ENCODE assay signal across 21 cellular contexts in genomic region chr3:114176890-114177289, GRCh38. TPM values are rescaled to one million over a fixed set of nuclear protein-coding genes. Genes with fewer than 3 reads are reported as not detected.
DNase-seq lines count a peak whose midpoint lies in the region; ATAC-seq and TF ChIP-seq lines count a peak whose summit lies in the region.
"Had no signal": no experiment of that assay in that cellular context is flagged by ENCODE, and none has a peak within 500 bp of the region (broad histone marks: within the 10 kb centered on the region; RNA-seq: fewer than 3 reads in every experiment).

No MANE protein-coding gene starts in this region.

- DNase-seq in activated T-cell treated with anti-CD3 and anti-CD28 coated beads, Interleukin-2, amount 50 U/mL, for 72 hours, result no peak
- DNase-seq in activated T-cell treated with anti-CD3 and anti-CD28 coated beads, Interleukin-2, amount 50 U/mL, for 4 hours, result no peak
- DNase-seq in osteoblast (ENCODE audit: insufficient read length, low spot score, missing footprints), result no peak
- no peak for DNase-seq in activated naive CD4-positive, alpha-beta T cell treated with anti-CD3 and anti-CD28 coated beads, Interleukin-2, amount 50 U/mL, for 72 hours (ENCODE audit: low spot score in 2 of 2)
- DNase-seq: 8988T; C1 segment of cervical spinal cord; Calu3; CD4-positive, alpha-beta memory T cell; COR-L47; DMS53; DMS79 treated with DMSO at 0.1 percent for 48 hours; GF-D8; GOT3; H7 had no signal

- H3K4me2 ChIP-seq in osteoblast (ENCODE audit: insufficient read depth, low read length), result no peak overlapping the region
- H3K4me2 ChIP-seq: A549 had no signal

- peak; percentile 46 to 74 for ATAC-seq in activated T-cell treated with anti-CD3 and anti-CD28 coated beads, Interleukin-2, amount 50 U/mL, for 72 hours (replicated peaks in 1 of 2)
- no peak for ATAC-seq in activated T-cell treated with anti-CD3 and anti-CD28 coated beads, Interleukin-2, amount 50 U/mL, for 4 hours
- ATAC-seq in activated T-helper 17 cell treated with anti-CD3 and anti-CD28 coated beads, Interleukin-2, amount 50 U/mL, for 72 hours (replicated peaks), result peak; percentile 29
- ATAC-seq in HG02973 (IDR thresholded peaks at IDR 0.05; ENCODE audit: unreplicated experiment), result no peak
- ATAC-seq in activated naive CD4-positive, alpha-beta T cell treated with anti-CD3 and anti-CD28 coated beads, Interleukin-2, amount 50 U/mL, for 72 hours, result no peak
- ATAC-seq: A549, HCT116 had no signal

- no peak overlapping the region for H3K4me3 Mint-ChIP-seq in activated T-cell treated with anti-CD3 and anti-CD28 coated beads, Interleukin-2, amount 50 U/mL, for 72 hours
- H3K4me3 Mint-ChIP-seq in activated T-cell treated with anti-CD3 and anti-CD28 coated beads, Interleukin-2, amount 50 U/mL, for 4 hours, result no peak overlapping the region
- H3K4me3 Mint-ChIP-seq in activated T-helper 17 cell treated with anti-CD3 and anti-CD28 coated beads, Interleukin-2, amount 50 U/mL, for 72 hours, result no peak overlapping the region
- H3K4me3 Mint-ChIP-seq: CD4-positive, alpha-beta memory T cell had no signal

- H3K36me3 ChIP-seq in iPS-20b (ENCODE audit: insufficient read depth, low read depth, low read length) (no peaks in the 10 kb centered on the region), osteoblast (ENCODE audit: insufficient read depth, low read length) (no peaks in the 10 kb centered on the region)

- H3K27ac Mint-ChIP-seq in activated T-cell treated with anti-CD3 and anti-CD28 coated beads, Interleukin-2, amount 50 U/mL, for 72 hours, result no peak overlapping the region
- H3K27ac Mint-ChIP-seq in activated T-helper 17 cell treated with anti-CD3 and anti-CD28 coated beads, Interleukin-2, amount 50 U/mL, for 72 hours, result no peak overlapping the region
- no peak overlapping the region for H3K27ac Mint-ChIP-seq in activated naive CD4-positive, alpha-beta T cell treated with anti-CD3 and anti-CD28 coated beads, Interleukin-2, amount 50 U/mL, for 72 hours
- H3K27ac Mint-ChIP-seq: CD4-positive, alpha-beta memory T cell had no signal

- H3K4me1 Mint-ChIP-seq in activated T-cell treated with anti-CD3 and anti-CD28 coated beads, Interleukin-2, amount 50 U/mL, for 72 hours (ENCODE audit: low read depth), result peaks cover 4% of the 10 kb centered on the region
- peaks cover 3% of the 10 kb centered on the region for H3K4me1 Mint-ChIP-seq in activated T-cell treated with anti-CD3 and anti-CD28 coated beads, Interleukin-2, amount 50 U/mL, for 4 hours (ENCODE audit: low read depth)
- H3K4me1 Mint-ChIP-seq in activated T-helper 17 cell treated with anti-CD3 and anti-CD28 coated beads, Interleukin-2, amount 50 U/mL, for 72 hours, result no peaks in the 10 kb centered on the region

- H3K79me2 ChIP-seq in osteoblast (ENCODE audit: insufficient read depth, low read length), result no peaks in the 10 kb centered on the region

- H3K9ac ChIP-seq in iPS-20b (ENCODE audit: low read depth, low read length), result no peak overlapping the region

- no peaks in the 10 kb centered on the region for H3K27me3 ChIP-seq in iPS-20b (ENCODE audit: insufficient read depth, low read length)
- peaks cover 5% of the 10 kb centered on the region for H3K27me3 ChIP-seq in osteoblast (ENCODE audit: insufficient read depth, low read length)

- H2AFZ ChIP-seq in osteoblast (ENCODE audit: low read length), result no peak overlapping the region

- no peaks in the 10 kb centered on the region for H4K20me1 ChIP-seq in osteoblast (ENCODE audit: insufficient read depth, low read length)

- peaks cover 29% of the 10 kb centered on the region for H3K27me3 Mint-ChIP-seq in activated T-cell treated with anti-CD3 and anti-CD28 coated beads, Interleukin-2, amount 50 U/mL, for 72 hours (ENCODE audit: low read depth)
- peaks cover 7% of the 10 kb centered on the region for H3K27me3 Mint-ChIP-seq in activated T-cell treated with anti-CD3 and anti-CD28 coated beads, Interleukin-2, amount 50 U/mL, for 4 hours (ENCODE audit: low read depth)
- H3K27me3 Mint-ChIP-seq in activated T-helper 17 cell treated with anti-CD3 and anti-CD28 coated beads, Interleukin-2, amount 50 U/mL, for 72 hours, result no peaks in the 10 kb centered on the region
- H3K27me3 Mint-ChIP-seq: CD4-positive, alpha-beta memory T cell had no signal

- H3K4me1 ChIP-seq in iPS-20b (ENCODE audit: insufficient read depth, low read length) (peaks cover 30% of the 10 kb centered on the region), osteoblast (ENCODE audit: insufficient read depth, low read length) (no peaks in the 10 kb centered on the region)
- H3K4me1 ChIP-seq: A549 had no signal

- no peaks in the 10 kb centered on the region for H3K36me3 Mint-ChIP-seq in activated T-cell treated with anti-CD3 and anti-CD28 coated beads, Interleukin-2, amount 50 U/mL, for 72 hours (ENCODE audit: insufficient read depth in 2 of 2)
- no peaks in the 10 kb centered on the region for H3K36me3 Mint-ChIP-seq in activated T-cell treated with anti-CD3 and anti-CD28 coated beads, Interleukin-2, amount 50 U/mL, for 4 hours (ENCODE audit: insufficient read depth)
- no peaks in the 10 kb centered on the region for H3K36me3 Mint-ChIP-seq in activated T-helper 17 cell treated with anti-CD3 and anti-CD28 coated beads, Interleukin-2, amount 50 U/mL, for 72 hours (ENCODE audit: low read depth)
- no peaks in the 10 kb centered on the region for H3K36me3 Mint-ChIP-seq in activated naive CD4-positive, alpha-beta T cell treated with anti-CD3 and anti-CD28 coated beads, Interleukin-2, amount 50 U/mL, for 72 hours
- H3K36me3 Mint-ChIP-seq: CD4-positive, alpha-beta memory T cell had no signal

- peak overlapping the region; percentile 41; the same call in 1 of the 2 replicates for H3K4me3 ChIP-seq in iPS-20b (ENCODE audit: low read length)
- no peak overlapping the region for H3K4me3 ChIP-seq in osteoblast (ENCODE audit: insufficient read depth, low read length)
- H3K4me3 ChIP-seq: A549 had no signal

- H3K9me3 ChIP-seq in iPS-20b (ENCODE audit: insufficient read depth, low read depth, low read length) (no peaks in the 10 kb centered on the region), osteoblast (ENCODE audit: low read depth, low read length) (no peaks in the 10 kb centered on the region)
- H3K9me3 ChIP-seq: A549 had no signal

- H3K27ac ChIP-seq in iPS-20b (ENCODE audit: low read length) (no peak overlapping the region), osteoblast (ENCODE audit: low read depth, low read length) (no peak overlapping the region)
- H3K27ac ChIP-seq: A549 had no signal

- H3K9me3 Mint-ChIP-seq in activated T-cell treated with anti-CD3 and anti-CD28 coated beads, Interleukin-2, amount 50 U/mL, for 72 hours, result peaks cover 0 to 2% of the 10 kb centered on the region in 2 donors
- H3K9me3 Mint-ChIP-seq in activated T-cell treated with anti-CD3 and anti-CD28 coated beads, Interleukin-2, amount 50 U/mL, for 4 hours, result no peaks in the 10 kb centered on the region
- H3K9me3 Mint-ChIP-seq in activated T-helper 17 cell treated with anti-CD3 and anti-CD28 coated beads, Interleukin-2, amount 50 U/mL, for 72 hours, result no peaks in the 10 kb centered on the region
- no peaks in the 10 kb centered on the region for H3K9me3 Mint-ChIP-seq in activated naive CD4-positive, alpha-beta T cell treated with anti-CD3 and anti-CD28 coated beads, Interleukin-2, amount 50 U/mL, for 72 hours
- H3K9me3 Mint-ChIP-seq: CD4-positive, alpha-beta memory T cell had no signal

- TF ChIP-seq CTCF in osteoblast (IDR thresholded peaks at IDR 0.05; ENCODE audit: extremely low read depth, low read depth, low read length), result no peak

RNA-seq across cellular contexts. Expression of gene DRD3, which starts 2.0 kb away (rescaled TPM):
- total RNA-seq in activated T-cell treated with anti-CD3 and anti-CD28 coated beads, Interleukin-2, amount 50 U/mL, for 72 hours, result not detected
- total RNA-seq in activated T-cell treated with anti-CD3 and anti-CD28 coated beads, Interleukin-2, amount 50 U/mL, for 4 hours, result not detected
- not detected for total RNA-seq in activated T-helper 17 cell treated with anti-CD3 and anti-CD28 coated beads, Interleukin-2, amount 50 U/mL, for 72 hours
- total RNA-seq in osteoblast, result not detected in 2 replicates
- not detected for total RNA-seq in activated naive CD4-positive, alpha-beta T cell treated with anti-CD3 and anti-CD28 coated beads, Interleukin-2, amount 50 U/mL, for 72 hours
- total RNA-seq: Calu3, Daoy, G401, H7 had no signal

Comparison
In these comparisons a context has a peak if more than half of its experiments do, and no peak if none do; other contexts are left out.
1. ATAC-seq: peak in activated T-cell treated with anti-CD3 and anti-CD28 coated beads, Interleukin-2, amount 50 U/mL, for 72 hours (2 of 2) and activated T-helper 17 cell treated with anti-CD3 and anti-CD28 coated beads, Interleukin-2, amount 50 U/mL, for 72 hours (single experiment); none in activated T-cell treated with anti-CD3 and anti-CD28 coated beads, Interleukin-2, amount 50 U/mL, for 4 hours (0 of 2), HG02973 (single experiment) and activated naive CD4-positive, alpha-beta T cell treated with anti-CD3 and anti-CD28 coated beads, Interleukin-2, amount 50 U/mL, for 72 hours (0 of 2).